In genomic region chr12:53954694-53955035, GRCh38 we compare ENCODE assay signal across 1 cellular context.
TF ChIP-seq lines count a peak whose summit lies in the region.

A gene with protein sequence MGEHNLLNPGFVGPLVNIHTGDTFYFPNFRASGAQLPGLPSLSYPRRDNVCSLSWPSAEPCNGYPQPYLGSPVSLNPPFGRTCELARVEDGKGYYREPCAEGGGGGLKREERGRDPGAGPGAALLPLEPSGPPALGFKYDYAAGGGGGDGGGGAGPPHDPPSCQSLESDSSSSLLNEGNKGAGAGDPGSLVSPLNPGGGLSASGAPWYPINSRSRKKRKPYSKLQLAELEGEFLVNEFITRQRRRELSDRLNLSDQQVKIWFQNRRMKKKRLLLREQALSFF (plus strand): TSS chr12:53954903. CDS start chr12:53954930, 27 bp downstream.

TF ChIP-seq in WTC11, 78 proteins besides CTCF, POLR2A, EP300 and RAD21 (continued from another document):
- TF ChIP-seq ZNF532 (CRISPR knock-in tag; IDR thresholded peaks at IDR 0.05; ENCODE audit: borderline replicate concordance): no peak
- no peak for TF ChIP-seq ELF4 (CRISPR knock-in tag; IDR thresholded peaks at IDR 0.05; ENCODE audit: low read depth)
- TF ChIP-seq, protein P1, sequence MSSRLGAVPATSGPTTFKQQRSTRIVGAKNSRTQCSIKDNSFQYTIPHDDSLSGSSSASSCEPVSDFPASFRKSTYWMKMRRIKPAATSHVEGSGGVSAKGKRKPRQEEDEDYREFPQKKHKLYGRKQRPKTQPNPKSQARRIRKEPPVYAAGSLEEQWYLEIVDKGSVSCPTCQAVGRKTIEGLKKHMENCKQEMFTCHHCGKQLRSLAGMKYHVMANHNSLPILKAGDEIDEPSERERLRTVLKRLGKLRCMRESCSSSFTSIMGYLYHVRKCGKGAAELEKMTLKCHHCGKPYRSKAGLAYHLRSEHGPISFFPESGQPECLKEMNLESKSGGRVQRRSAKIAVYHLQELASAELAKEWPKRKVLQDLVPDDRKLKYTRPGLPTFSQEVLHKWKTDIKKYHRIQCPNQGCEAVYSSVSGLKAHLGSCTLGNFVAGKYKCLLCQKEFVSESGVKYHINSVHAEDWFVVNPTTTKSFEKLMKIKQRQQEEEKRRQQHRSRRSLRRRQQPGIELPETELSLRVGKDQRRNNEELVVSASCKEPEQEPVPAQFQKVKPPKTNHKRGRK (CRISPR knock-in tag; IDR thresholded peaks at IDR 0.05; ENCODE audit: borderline replicate concordance): no peak
- TF ChIP-seq GABPB1 (CRISPR knock-in tag; IDR thresholded peaks at IDR 0.05): no peak
- no peak for TF ChIP-seq GTF2I (CRISPR knock-in tag; conservative IDR thresholded peaks at IDR 0.05)
